In genomic region chr3:123352134-123352554, GRCh38 we compare ENCODE assay signal across 19 cellular contexts.
DNase-seq lines count a peak whose midpoint lies in the region; ATAC-seq and TF ChIP-seq lines count a peak whose summit lies in the region.
"Had no signal": no experiment of that assay in that cellular context is flagged by ENCODE, and none has a peak within 500 bp of the region (broad histone marks: within the 10 kb centered on the region; RNA-seq: fewer than 3 reads in every experiment).

No MANE protein-coding gene starts in this region.

- TF ChIP-seq CTCF in right atrium auricular region (IDR thresholded peaks at IDR 0.05) = no peak

- no peak overlapping the region for H3K27ac Mint-ChIP-seq in activated CD8-positive, alpha-beta T cell treated with anti-CD3 and anti-CD28 coated beads, Interleukin-2, amount 10 ng/mL, durations not matched to agents 7 days and 5 days
- H3K27ac Mint-ChIP-seq: activated CD8-positive, alpha-beta memory T cell treated with anti-CD3 and anti-CD28 coated beads, Interleukin-2, amount 10 ng/mL, durations not matched to agents 7 days and 5 days; activated naive CD8-positive, alpha-beta T cell; brain; naive thymus-derived CD4-positive, alpha-beta T cell had no signal

- H3K4me1 Mint-ChIP-seq in activated CD8-positive, alpha-beta T cell treated with anti-CD3 and anti-CD28 coated beads, Interleukin-2, amount 10 ng/mL, durations not matched to agents 7 days and 5 days (ENCODE audit: low read depth) = peaks cover 14% of the 10 kb centered on the region

- ATAC-seq in sciatic nerve = peak; percentile 35
- ATAC-seq in activated CD8-positive, alpha-beta T cell treated with anti-CD3 and anti-CD28 coated beads, Interleukin-2, amount 10 ng/mL, durations not matched to agents 7 days and 5 days = no peak
- ATAC-seq in HG02938 (IDR thresholded peaks at IDR 0.05; ENCODE audit: unreplicated experiment) = no peak
- ATAC-seq: activated CD8-positive, alpha-beta memory T cell treated with anti-CD3 and anti-CD28 coated beads, Interleukin-2, amount 10 ng/mL, durations not matched to agents 7 days and 5 days; HCT116; naive thymus-derived CD4-positive, alpha-beta T cell had no signal

- H3K27ac ChIP-seq in right atrium auricular region = peak overlapping the region; percentile 87

- H3K4me3 Mint-ChIP-seq in activated CD8-positive, alpha-beta T cell treated with anti-CD3 and anti-CD28 coated beads, Interleukin-2, amount 10 ng/mL, durations not matched to agents 7 days and 5 days = no peak overlapping the region
- H3K4me3 Mint-ChIP-seq: activated CD8-positive, alpha-beta memory T cell treated with anti-CD3 and anti-CD28 coated beads, Interleukin-2, amount 10 ng/mL, durations not matched to agents 7 days and 5 days; activated naive CD8-positive, alpha-beta T cell; brain; naive thymus-derived CD4-positive, alpha-beta T cell had no signal

- intact Hi-C loops in sciatic nerve (cut with DNase I) = no loop called here

- H3K27me3 ChIP-seq in right atrium auricular region = no peaks in the 10 kb centered on the region

- peaks cover 5% of the 10 kb centered on the region for H3K36me3 ChIP-seq in right atrium auricular region

- H3K36me3 Mint-ChIP-seq in activated CD8-positive, alpha-beta T cell treated with anti-CD3 and anti-CD28 coated beads, Interleukin-2, amount 10 ng/mL, durations not matched to agents 7 days and 5 days (ENCODE audit: low read depth) = no peaks in the 10 kb centered on the region
- H3K36me3 Mint-ChIP-seq: activated CD8-positive, alpha-beta memory T cell treated with anti-CD3 and anti-CD28 coated beads, Interleukin-2, amount 10 ng/mL, durations not matched to agents 7 days and 5 days had no signal

- no peaks in the 10 kb centered on the region for H3K9me3 ChIP-seq in right atrium auricular region

- no peak overlapping the region for H3K4me3 ChIP-seq in right atrium auricular region
- H3K4me3 ChIP-seq: smooth muscle cell had no signal

- H3K27me3 Mint-ChIP-seq in activated CD8-positive, alpha-beta T cell treated with anti-CD3 and anti-CD28 coated beads, Interleukin-2, amount 10 ng/mL, durations not matched to agents 7 days and 5 days (ENCODE audit: low read depth) = peaks cover 35% of the 10 kb centered on the region
- H3K27me3 Mint-ChIP-seq: brain had no signal

- CTCF ChIA-PET in activated CD8-positive, alpha-beta T cell treated with anti-CD3 and anti-CD28 coated beads, Interleukin-2, amount 10 ng/mL, durations not matched to agents 7 days and 5 days (lab: Charles Lee) = interaction anchor here (1.1 kb wide), 1 partner anchor 23 kb away, joined by 3 read pairs; no protein-coding TSS in a partner anchor

- POLR2A ChIA-PET in activated CD8-positive, alpha-beta T cell treated with anti-CD3 and anti-CD28 coated beads, Interleukin-2, amount 10 ng/mL, durations not matched to agents 7 days and 5 days (lab: Charles Lee) = no interaction called here

- H3K9me3 Mint-ChIP-seq in activated CD8-positive, alpha-beta T cell treated with anti-CD3 and anti-CD28 coated beads, Interleukin-2, amount 10 ng/mL, durations not matched to agents 7 days and 5 days (ENCODE audit: insufficient read depth) = no peaks in the 10 kb centered on the region

- peaks cover 0 to 60% of the 10 kb centered on the region in 2 donors for H3K4me1 ChIP-seq in right atrium auricular region

- DNase-seq in Daoy (ENCODE audit: low read depth) = peak; percentile 46
- DNase-seq in astrocyte of the hippocampus (ENCODE audit: low read depth, low spot score) = peak; percentile 86
- DNase-seq in right atrium auricular region (ENCODE audit: low spot score) = no peak
- no peak for DNase-seq in sciatic nerve (ENCODE audit: low spot score)
- no peak for DNase-seq in activated CD8-positive, alpha-beta T cell treated with anti-CD3 and anti-CD28 coated beads, Interleukin-2, amount 10 ng/mL, durations not matched to agents 7 days and 5 days
- DNase-seq in stimulated activated CD4-positive, alpha-beta T cell treated with anti-CD3 and anti-CD28 coated beads, Interleukin-1b, Interleukin-23, amount 100 ng/mL, for 48 hours = no peak
- DNase-seq in SW480 (ENCODE audit: low spot score) = no peak
- DNase-seq: ACHN; activated CD8-positive, alpha-beta memory T cell treated with anti-CD3 and anti-CD28 coated beads, Interleukin-2, amount 10 ng/mL, durations not matched to agents 7 days and 5 days; C1 segment of cervical spinal cord; mesenchymal stem cell; naive thymus-derived CD4-positive, alpha-beta T cell; NCI-H510A treated with DMSO at 0.1 percent for 48 hours; SW 1271 had no signal

Comparison
In these comparisons a context has a peak if more than half of its experiments do, and no peak if none do; other contexts are left out.
1. DNase-seq: peak in Daoy (single experiment) and astrocyte of the hippocampus (single experiment); none in right atrium auricular region (single experiment), sciatic nerve (single experiment), activated CD8-positive, alpha-beta T cell treated with anti-CD3 and anti-CD28 coated beads, Interleukin-2, amount 10 ng/mL, durations not matched to agents 7 days and 5 days (single experiment), stimulated activated CD4-positive, alpha-beta T cell treated with anti-CD3 and anti-CD28 coated beads, Interleukin-1b, Interleukin-23, amount 100 ng/mL, for 48 hours (single experiment) and SW480 (single experiment).